ENCODE assay signal across 10 cellular contexts in the genomic region with DNA sequence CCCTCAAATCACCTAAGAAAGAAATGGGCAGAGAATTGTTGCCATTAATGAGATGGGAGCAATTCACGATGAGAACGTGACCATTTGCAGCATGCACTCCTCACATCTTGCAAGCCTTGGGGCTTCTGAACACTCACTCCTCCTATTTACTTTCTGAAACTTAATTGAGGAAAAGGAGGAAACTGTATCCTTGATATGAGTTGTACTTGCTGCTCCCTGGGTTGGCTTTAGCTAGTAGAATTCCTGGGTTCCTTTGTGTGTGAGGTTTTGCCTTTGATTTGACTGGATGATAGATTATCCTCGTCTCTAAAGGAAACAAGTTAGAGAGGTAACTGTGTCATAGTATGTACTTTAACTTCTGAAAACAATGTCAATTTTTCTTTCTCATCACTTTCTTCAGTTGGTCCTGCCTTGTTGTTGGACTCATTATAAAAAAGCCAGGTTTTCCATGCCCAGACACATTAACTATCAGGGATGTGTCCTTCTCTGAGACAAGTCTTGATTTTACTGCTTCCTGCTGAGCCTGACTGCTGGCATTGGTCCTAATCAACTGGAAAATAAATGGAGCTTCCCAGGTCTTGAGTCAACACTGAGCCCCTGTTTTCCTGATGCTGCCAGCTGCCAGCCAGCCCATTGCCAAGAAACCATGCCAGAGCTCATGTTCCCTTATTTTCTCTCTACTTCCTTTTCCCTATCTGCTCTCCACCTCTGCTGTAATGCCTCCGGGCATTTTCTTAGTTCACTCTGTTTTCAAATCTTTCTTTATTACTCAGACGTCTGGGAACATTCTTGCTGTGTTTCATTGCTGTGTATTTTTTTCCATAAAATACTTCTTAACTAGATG. TPM values are rescaled to one million over a fixed set of nuclear protein-coding genes. Genes with fewer than 3 reads are reported as not detected.
DNase-seq lines count a peak whose midpoint lies in the region; ATAC-seq, FAIRE-seq and TF ChIP-seq lines count a peak whose summit lies in the region.
"Had no signal": no experiment of that assay in that cellular context is flagged by ENCODE, and none has a peak within 500 bp of the region (broad histone marks: within the 10 kb centered on the region; RNA-seq: fewer than 3 reads in every experiment).

No MANE protein-coding gene starts in this region.

- H3K27ac ChIP-seq in epithelial cell of prostate = peak overlapping the region; percentile 30

- intact Hi-C loops in posterior vena cava (cut with DNase I) = no loop called here

- ATAC-seq in GM18502 (IDR thresholded peaks at IDR 0.05; ENCODE audit: poor library complexity, unreplicated experiment) = no peak
- ATAC-seq: GM12878, T-helper 17 cell had no signal

- in situ Hi-C loops in KBM-7 (cut with MboI; ENCODE audit: low pct_unique_long_range_greater_than_20kb, low sequenced_read_pairs) = no loop called here

- no peak for TF ChIP-seq CTCF in D721Med (IDR thresholded peaks at IDR 0.05; ENCODE audit: insufficient read depth, missing control alignments)

- DNase-seq in GM03348 (ENCODE audit: low spot score) (peak; percentile 60), NCI-H446 (lab: John Stamatoyannopoulos, UW) (peak; percentile 94), epithelial cell of prostate (ENCODE audit: low read depth, low spot score) (peak; percentile 39), posterior vena cava (ENCODE audit: low spot score) (peak; percentile 83), cortex of kidney (lab: John Stamatoyannopoulos, UW) (no peak), D721Med (ENCODE audit: insufficient read length, low spot score) (no peak), KBM-7 (no peak)
- DNase-seq: T-helper 17 cell had no signal

- no peak for FAIRE-seq in D721Med (lab: Jason Lieb, UNC)
- FAIRE-seq: GM12878 had no signal

RNA-seq across cellular contexts. Expression of a gene that starts 6.0 kb away (rescaled TPM):
- 1 to 10 TPM; 2.3 to 3.7 TPM for total RNA-seq in posterior vena cava
- total RNA-seq: GM12878, T-helper 17 cell had no signal

Comparison
In these comparisons a context has a peak if more than half of its experiments do, and no peak if none do; other contexts are left out.
1. DNase-seq: peak in GM03348 (single experiment), NCI-H446 (2 of 2), epithelial cell of prostate (single experiment) and posterior vena cava (single experiment); none in cortex of kidney (single experiment), D721Med (single experiment) and KBM-7 (single experiment).